Comparison of ENCODE assay signal across 25 cellular contexts in the genomic region with DNA sequence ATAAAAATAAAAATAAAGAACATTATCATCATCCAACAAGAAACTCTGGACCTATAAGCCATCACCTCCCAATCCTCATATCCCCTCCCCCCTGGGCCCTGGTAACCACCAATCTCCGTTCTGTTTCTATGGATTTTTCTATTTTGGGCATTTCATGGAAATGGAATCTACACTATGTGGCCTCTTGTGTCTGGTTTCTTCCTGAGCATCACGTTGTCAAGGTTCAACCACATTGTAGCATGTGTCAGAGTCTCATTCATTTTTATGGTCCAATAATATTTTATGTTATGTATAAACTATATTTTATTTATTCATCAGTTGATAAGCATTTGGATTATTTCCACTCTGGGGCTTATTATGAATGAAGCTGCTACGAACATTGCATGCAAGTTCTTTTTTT. TPM values are rescaled to one million over a fixed set of nuclear protein-coding genes. Genes with fewer than 3 reads are reported as not detected.
"Had no signal": no experiment of that assay in that cellular context is flagged by ENCODE, and none has a peak within 500 bp of the region (broad histone marks: within the 10 kb centered on the region; RNA-seq: fewer than 3 reads in every experiment).

No MANE protein-coding gene starts in this region.

- H3K4me1 Mint-ChIP-seq: activated naive CD4-positive, alpha-beta T cell treated with anti-CD3 and anti-CD28 coated beads, Interleukin-2, amount 50 U/mL, for 24 hours; neural crest cell had no signal

- ATAC-seq: gastroesophageal sphincter, sciatic nerve had no signal

- H3K4me3 Mint-ChIP-seq: activated naive CD4-positive, alpha-beta T cell treated with anti-CD3 and anti-CD28 coated beads, Interleukin-2, amount 50 U/mL, for 24 hours; central memory CD8-positive, alpha-beta T cell; memory B cell; naive B cell; neural crest cell; type B pancreatic cell had no signal

- H3K27me3 ChIP-seq: breast epithelium, esophagus squamous epithelium, gastroesophageal sphincter, vagina had no signal

- H3K4me1 ChIP-seq: breast epithelium, vagina had no signal

- H3K27ac Mint-ChIP-seq: activated naive CD4-positive, alpha-beta T cell treated with anti-CD3 and anti-CD28 coated beads, Interleukin-2, amount 50 U/mL, for 24 hours; memory B cell; naive B cell; type B pancreatic cell had no signal

- H3K36me3 Mint-ChIP-seq: activated naive CD4-positive, alpha-beta T cell treated with anti-CD3 and anti-CD28 coated beads, Interleukin-2, amount 50 U/mL, for 24 hours; memory B cell; naive B cell; type B pancreatic cell had no signal

- H3K4me3 ChIP-seq: breast epithelium, coronary artery, esophagus squamous epithelium, gastroesophageal sphincter, thoracic aorta, vagina had no signal

- H3K27me3 Mint-ChIP-seq: activated naive CD4-positive, alpha-beta T cell treated with anti-CD3 and anti-CD28 coated beads, Interleukin-2, amount 50 U/mL, for 24 hours; memory B cell; type B pancreatic cell had no signal

- DNase-seq: activated CD4-positive, alpha-beta T cell treated with anti-CD3 and anti-CD28 coated beads for 1 hour; activated gamma-delta T cell treated with Interleukin-2 at 50 U/mL for 16 hours; activated T-cell treated with anti-CD3 and anti-CD28 coated beads, Interleukin-2, amount 50 U/mL, for 1 hour; aorta; esophagus squamous epithelium; head of caudate nucleus; naive B cell; stimulated activated CD4-positive, alpha-beta T cell treated with anti-CD3 and anti-CD28 coated beads, Interleukin-4, amount 100 ng/mL, for 24 hours; stimulated activated naive CD4-positive, alpha-beta T cell treated with Interleukin-2 at 50 U/mL for 16 hours; T-helper 9 cell had no signal

- H3K36me3 ChIP-seq: breast epithelium, gastroesophageal sphincter, thoracic aorta, vagina had no signal

- H3K9me3 ChIP-seq: breast epithelium, esophagus squamous epithelium, gastroesophageal sphincter, thoracic aorta, vagina had no signal

- H3K9me3 Mint-ChIP-seq: activated naive CD4-positive, alpha-beta T cell treated with anti-CD3 and anti-CD28 coated beads, Interleukin-2, amount 50 U/mL, for 24 hours; central memory CD8-positive, alpha-beta T cell; memory B cell; naive B cell; neural crest cell; type B pancreatic cell had no signal

- H3K27ac ChIP-seq: breast epithelium, coronary artery, esophagus squamous epithelium, gastroesophageal sphincter, thoracic aorta, vagina had no signal

RNA-seq across cellular contexts. Expression of a gene that starts 26.9 kb away (rescaled TPM):
- total RNA-seq: aorta, neural crest cell, omental fat pad, renal cortical epithelial cell, sciatic nerve, thoracic aorta had no signal

RNA-seq across cellular contexts. Expression of a gene that starts 27.7 kb away (rescaled TPM):
- total RNA-seq: aorta, breast epithelium, gastroesophageal sphincter, mucosa of gallbladder, neural crest cell, omental fat pad, posterior vena cava, renal cortical epithelial cell, sciatic nerve, thoracic aorta had no signal

RNA-seq across cellular contexts. Expression of a gene that starts 36.0 kb away (rescaled TPM):
- total RNA-seq: posterior vena cava, renal cortical epithelial cell, sciatic nerve had no signal
